11 cellular contexts compared by ENCODE assay signal in the genomic region with DNA sequence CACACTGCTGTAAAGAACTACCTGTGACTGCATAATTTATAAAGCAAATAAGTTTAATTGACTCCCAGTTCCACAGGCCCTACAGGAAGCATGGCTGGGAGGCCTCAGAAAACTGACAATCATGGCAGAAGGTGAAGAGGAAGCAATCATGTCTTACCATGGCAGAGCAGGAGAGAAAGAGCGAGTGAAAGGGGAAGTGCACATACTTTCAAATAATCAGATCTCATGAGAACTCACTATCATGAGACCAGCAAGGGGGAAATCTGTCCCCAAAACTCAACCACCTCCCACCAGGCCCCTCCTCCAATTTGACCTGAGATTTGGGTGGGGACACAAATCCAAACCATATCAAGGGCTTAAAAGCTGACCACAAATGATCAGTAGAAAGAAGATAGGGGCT.
"Had no signal": no experiment of that assay in that cellular context is flagged by ENCODE, and none has a peak within 500 bp of the region (broad histone marks: within the 10 kb centered on the region; RNA-seq: fewer than 3 reads in every experiment).

No MANE protein-coding gene starts in this region.

- DNase-seq: activated CD4-positive, alpha-beta T cell treated with anti-CD3 and anti-CD28 coated beads for 4 hours; activated naive CD4-positive, alpha-beta T cell treated with anti-CD3 and anti-CD28 coated beads for 36 hours; glutamatergic neuron; immature natural killer cell; mucosa of descending colon; natural killer cell; occipital lobe; right cardiac atrium; small intestine; trophoblast cell had no signal

- H3K27ac ChIP-seq: VCaP had no signal

- H3K9me3 ChIP-seq: mucosa of descending colon had no signal

- H3K4me3 ChIP-seq: mucosa of descending colon had no signal
